In the genomic region with DNA sequence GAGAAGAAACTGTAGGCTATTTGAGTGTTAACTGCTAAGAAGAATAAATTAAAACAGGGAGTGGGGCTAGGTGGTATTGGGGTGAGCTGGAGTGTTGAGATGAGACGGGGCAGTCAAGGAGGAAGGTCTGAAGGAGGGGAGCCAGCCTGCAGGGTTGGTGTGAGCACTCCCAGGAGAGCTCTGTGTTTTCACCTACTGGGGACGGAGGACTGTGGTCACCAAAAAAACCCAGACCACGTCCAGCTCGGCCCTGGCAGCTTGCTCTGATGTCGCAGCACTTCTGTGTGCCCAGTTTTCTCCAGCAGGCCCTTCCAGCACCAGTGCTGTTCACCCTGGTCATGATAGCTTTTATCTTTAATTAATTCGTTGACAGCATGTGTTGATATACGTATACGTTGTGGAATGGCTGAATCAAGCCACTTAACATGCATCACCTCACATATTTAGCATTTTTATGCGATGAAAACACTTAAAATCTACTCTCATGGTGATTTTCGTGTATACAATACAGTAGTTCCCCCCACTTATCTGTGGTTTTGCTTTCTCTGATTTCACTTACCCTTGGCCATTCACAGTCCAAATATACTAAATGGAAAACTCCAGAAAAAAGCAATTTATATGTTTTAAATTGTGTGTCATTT, we compare ENCODE assay signal across 23 cellular contexts. TPM values are rescaled to one million over a fixed set of nuclear protein-coding genes. Genes with fewer than 3 reads are reported as not detected.
"Had no signal": no experiment of that assay in that cellular context is flagged by ENCODE, and none has a peak within 500 bp of the region (broad histone marks: within the 10 kb centered on the region; RNA-seq: fewer than 3 reads in every experiment).

No MANE protein-coding gene starts in this region.

- H3K9me3 Mint-ChIP-seq: natural killer cell treated with Interleukin-12 subunit alpha and Interleukin-12 subunit beta and Interleukin-15 and Interleukin-18, amount 100 ng/mL, for 72 hours had no signal

- H3K27me3 ChIP-seq: colonic mucosa, tibial nerve, vagina had no signal

- ATAC-seq: activated T-helper 17 cell treated with anti-CD3 and anti-CD28 coated beads, Interleukin-2, amount 50 U/mL, for 72 hours; esophagus mucosa; natural killer cell treated with Interleukin-12 subunit alpha and Interleukin-12 subunit beta and Interleukin-15 and Interleukin-18, amount 100 ng/mL, for 72 hours had no signal

- H3K4me1 ChIP-seq: colonic mucosa, left ventricle myocardium inferior, tibial nerve, vagina had no signal

- H3K4me1 Mint-ChIP-seq: activated naive CD4-positive, alpha-beta T cell treated with anti-CD3 and anti-CD28 coated beads, Interleukin-2, amount 10 ng/mL, durations not matched to agents 7 days and 5 days; activated T-helper 17 cell treated with anti-CD3 and anti-CD28 coated beads, Interleukin-2, amount 50 U/mL, for 72 hours; memory B cell had no signal

- H3K4me3 Mint-ChIP-seq: activated naive CD4-positive, alpha-beta T cell treated with anti-CD3 and anti-CD28 coated beads, Interleukin-2, amount 10 ng/mL, durations not matched to agents 7 days and 5 days; activated T-helper 17 cell treated with anti-CD3 and anti-CD28 coated beads, Interleukin-2, amount 50 U/mL, for 72 hours; memory B cell; natural killer cell treated with Interleukin-12 subunit alpha and Interleukin-12 subunit beta and Interleukin-15 and Interleukin-18, amount 100 ng/mL, for 72 hours had no signal

- DNase-seq: activated CD4-positive, alpha-beta T cell treated with anti-CD3 and anti-CD28 coated beads for 1 hour; activated CD4-positive, alpha-beta T cell treated with anti-CD3 and anti-CD28 coated beads, Interleukin-2, amount 50 U/mL, for 48 hours; activated naive CD4-positive, alpha-beta T cell treated with anti-CD3 and anti-CD28 coated beads, Interleukin-2, amount 10 ng/mL, durations not matched to agents 7 days and 5 days; central memory CD4-positive, alpha-beta T cell; colonic mucosa; left ventricle myocardium inferior; occipital lobe; stimulated activated CD4-positive, alpha-beta T cell treated with anti-CD3 and anti-CD28 coated beads, Interleukin-15, amount 100 ng/mL, for 24 hours; stimulated activated CD4-positive, alpha-beta T cell treated with anti-CD3 and anti-CD28 coated beads, Interleukin-4, amount 100 ng/mL, for 24 hours; stimulated activated CD8-positive, alpha-beta memory T cell treated with anti-CD3 and anti-CD28 coated beads, Interleukin-4, amount 100 ng/mL, for 48 hours; stimulated activated naive CD4-positive, alpha-beta T cell treated with Interleukin-2 at 50 U/mL for 16 hours; substantia nigra; T1000 had no signal

- H3K9me3 ChIP-seq: colonic mucosa, vagina had no signal

- H3K27ac Mint-ChIP-seq: activated naive CD4-positive, alpha-beta T cell treated with anti-CD3 and anti-CD28 coated beads, Interleukin-2, amount 10 ng/mL, durations not matched to agents 7 days and 5 days; activated T-helper 17 cell treated with anti-CD3 and anti-CD28 coated beads, Interleukin-2, amount 50 U/mL, for 72 hours; memory B cell; natural killer cell treated with Interleukin-12 subunit alpha and Interleukin-12 subunit beta and Interleukin-15 and Interleukin-18, amount 100 ng/mL, for 72 hours had no signal

- H3K27ac ChIP-seq: colonic mucosa, left ventricle myocardium inferior, tibial nerve, vagina, VCaP had no signal

RNA-seq across cellular contexts. Expression of a gene that starts 12.2 kb away (rescaled TPM):
- total RNA-seq: activated T-helper 17 cell treated with anti-CD3 and anti-CD28 coated beads, Interleukin-2, amount 50 U/mL, for 72 hours; fibroblast of villous mesenchyme; glomerular endothelial cell; left ventricle myocardium inferior; natural killer cell treated with Interleukin-12 subunit alpha and Interleukin-12 subunit beta and Interleukin-15 and Interleukin-18, amount 100 ng/mL, for 72 hours; occipital lobe; skeletal muscle tissue; tibial nerve had no signal
